In genomic region chr11:76448506-76448905, GRCh38 we compare ENCODE assay signal across 25 cellular contexts.
"Had no signal": no experiment of that assay in that cellular context is flagged by ENCODE, and none has a peak within 500 bp of the region (broad histone marks: within the 10 kb centered on the region; RNA-seq: fewer than 3 reads in every experiment).

No MANE protein-coding gene starts in this region.

- H3K27me3 ChIP-seq: colonic mucosa, gastrocnemius medialis, neutrophil, pancreas, right lobe of liver, tibial nerve, upper lobe of left lung had no signal

- H3K27ac Mint-ChIP-seq: dendritic cell treated with granulocyte-macrophage colony-stimulating factor and Interleukin-4, amounts not matched to agents 40 ng/mL and 50 ng/mL, for 4 days; endodermal cell; stimulated activated naive B cell treated with anti-CD40 and anti-IgM and Interleukin-4, amounts not matched to agents 10 μg/mL and 1 μg/mL and 100 μg/mL, for 72 hours; stimulated activated naive CD8-positive, alpha-beta T cell treated with anti-CD3 and anti-CD28 coated beads, Interleukin-15, Interleukin-2, amounts not matched to agents 100 ng/mL and 50 ng/mL, for 24 hours had no signal

- FAIRE-seq: keratinocyte, pancreas, small intestine, urothelium cell line had no signal

- H3K27ac ChIP-seq: colonic mucosa, epithelial cell of prostate, gastrocnemius medialis, lower lobe of right lung, neutrophil, pancreas, right lobe of liver, thoracic aorta, tibial nerve, upper lobe of left lung had no signal

- H3K9me3 ChIP-seq: colonic mucosa, gastrocnemius medialis, lower lobe of right lung, neutrophil, pancreas, right lobe of liver, thoracic aorta, tibial nerve, upper lobe of left lung had no signal

- H3K36me3 ChIP-seq: colonic mucosa had no signal

- H3K4me3 ChIP-seq: colonic mucosa, gastrocnemius medialis, lower lobe of right lung, pancreas, right lobe of liver, thoracic aorta, tibial nerve, upper lobe of left lung had no signal

- ATAC-seq: esophagus mucosa; gastrocnemius medialis; left ventricle myocardium superior; lower lobe of right lung; natural killer cell; pancreas; right lobe of liver; stimulated activated naive B cell treated with anti-CD40 and anti-IgM and Interleukin-4, amounts not matched to agents 10 μg/mL and 1 μg/mL and 100 μg/mL, for 72 hours had no signal

- H3K27me3 Mint-ChIP-seq: dendritic cell treated with granulocyte-macrophage colony-stimulating factor and Interleukin-4, amounts not matched to agents 40 ng/mL and 50 ng/mL, for 4 days; stimulated activated naive B cell treated with anti-CD40 and anti-IgM and Interleukin-4, amounts not matched to agents 10 μg/mL and 1 μg/mL and 100 μg/mL, for 72 hours; stimulated activated naive CD8-positive, alpha-beta T cell treated with anti-CD3 and anti-CD28 coated beads, Interleukin-15, Interleukin-2, amounts not matched to agents 100 ng/mL and 50 ng/mL, for 24 hours had no signal

- H3K9me3 Mint-ChIP-seq: dendritic cell treated with granulocyte-macrophage colony-stimulating factor and Interleukin-4, amounts not matched to agents 40 ng/mL and 50 ng/mL, for 4 days; endodermal cell; natural killer cell; stimulated activated naive B cell treated with anti-CD40 and anti-IgM and Interleukin-4, amounts not matched to agents 10 μg/mL and 1 μg/mL and 100 μg/mL, for 72 hours; stimulated activated naive CD8-positive, alpha-beta T cell treated with anti-CD3 and anti-CD28 coated beads, Interleukin-15, Interleukin-2, amounts not matched to agents 100 ng/mL and 50 ng/mL, for 24 hours had no signal

- DNase-seq: colonic mucosa; effector CD8-positive, alpha-beta T cell; endodermal cell; foreskin fibroblast; gastrocnemius medialis; head of caudate nucleus; left ventricle myocardium superior; lower lobe of right lung; natural killer cell; pancreas; right lobe of liver; small intestine; stimulated activated CD4-positive, alpha-beta T cell treated with anti-CD3 and anti-CD28 coated beads, Interleukin-15, amount 100 ng/mL, for 24 hours; stimulated activated CD4-positive, alpha-beta T cell treated with anti-CD3 and anti-CD28 coated beads, Interleukin-2, amount 100 ng/mL, for 48 hours; stimulated activated naive B cell treated with anti-CD40 and anti-IgM and Interleukin-4, amounts not matched to agents 10 μg/mL and 1 μg/mL and 100 μg/mL, for 72 hours; upper lobe of left lung had no signal

- H3K4me3 Mint-ChIP-seq: dendritic cell treated with granulocyte-macrophage colony-stimulating factor and Interleukin-4, amounts not matched to agents 40 ng/mL and 50 ng/mL, for 4 days; endodermal cell; natural killer cell; stimulated activated naive B cell treated with anti-CD40 and anti-IgM and Interleukin-4, amounts not matched to agents 10 μg/mL and 1 μg/mL and 100 μg/mL, for 72 hours; stimulated activated naive CD8-positive, alpha-beta T cell treated with anti-CD3 and anti-CD28 coated beads, Interleukin-15, Interleukin-2, amounts not matched to agents 100 ng/mL and 50 ng/mL, for 24 hours had no signal
